Comparison of ENCODE assay signal across 8 cellular contexts in genomic region chr11:65354265-65355012, GRCh38. TPM values are rescaled to one million over a fixed set of nuclear protein-coding genes. Genes with fewer than 3 reads are reported as not detected.
DNase-seq lines count a peak whose midpoint lies in the region; ATAC-seq and TF ChIP-seq lines count a peak whose summit lies in the region.

Gene TIGD3 (plus strand): TSS chr11:65354751. CDS start chr11:65355809, 1,058 bp downstream.

- H3K9me3 Mint-ChIP-seq in endothelial cell (ENCODE audit: unreplicated experiment): no peaks in the 10 kb centered on the region

- peaks cover 20% of the 10 kb centered on the region for H3K36me3 Mint-ChIP-seq in endothelial cell (ENCODE audit: low read depth, unreplicated experiment)

- DNase-seq in Caki2 (ENCODE audit: low read depth) (peak; percentile 87), NT2/D1 (ENCODE audit: low read depth, low spot score) (peak; percentile 93), endothelial cell (ENCODE audit: low spot score) (peak; percentile 98), midbrain (lab: John Stamatoyannopoulos, UW) (peak; percentile 97)
- peak; percentile 97 for DNase-seq in activated CD8-positive, alpha-beta memory T cell treated with anti-CD3 and anti-CD28 coated beads, Interleukin-2, amount 50 U/mL, for 24 hours (ENCODE audit: extremely low read depth)
- DNase-seq in stimulated activated CD8-positive, alpha-beta memory T cell treated with anti-CD3 and anti-CD28 coated beads, Interleukin-15, amount 100 ng/mL, for 4 hours (ENCODE audit: low read depth in 2 of 2): peak; percentile 91 to 94

- peaks cover 34% of the 10 kb centered on the region for H3K27me3 ChIP-seq in HUES6 (ENCODE audit: control insufficient read depth, insufficient read depth, low read length)
- H3K27me3 ChIP-seq in NT2/D1 (ENCODE audit: insufficient read depth, insufficient read length): peaks cover 24% of the 10 kb centered on the region

- no peak within 1 kb of the TSS for H3K27ac ChIP-seq in HUES6 (ENCODE audit: low read depth, low read length)

- H3K36me3 ChIP-seq in HUES6 (ENCODE audit: control insufficient read depth, insufficient read depth, low read length): peaks cover 31% of the 10 kb centered on the region
- peaks cover 38% of the 10 kb centered on the region for H3K36me3 ChIP-seq in NT2/D1 (ENCODE audit: insufficient read depth, insufficient read length, low read length)

- H3K27ac Mint-ChIP-seq in endothelial cell (ENCODE audit: unreplicated experiment): peak within 1 kb of the TSS; percentile 55

- in situ Hi-C loops in Caki2 (cut with HindIII; ENCODE audit: low pct_unique_long_range_greater_than_20kb, low sequenced_read_pairs): no loop called here

- H3K4me3 ChIP-seq in HUES6 (ENCODE audit: low read depth, low read length) (peak within 1 kb of the TSS; percentile 78), NT2/D1 (ENCODE audit: insufficient read length, low read depth) (peak within 1 kb of the TSS; percentile 55)

- H3K4me1 Mint-ChIP-seq in endothelial cell (ENCODE audit: unreplicated experiment): peaks cover 20% of the 10 kb centered on the region

- ATAC-seq in GM21423 (IDR thresholded peaks at IDR 0.05; ENCODE audit: unreplicated experiment): peak; percentile 83

- H3K4me1 ChIP-seq in HUES6 (ENCODE audit: control insufficient read depth, insufficient read depth, low read length) (peaks cover 4% of the 10 kb centered on the region; the same call in 1 of the 2 replicates), NT2/D1 (ENCODE audit: insufficient read depth, insufficient read length) (peaks cover 18% of the 10 kb centered on the region)

- H3K4me3 Mint-ChIP-seq in endothelial cell (ENCODE audit: unreplicated experiment): peak within 1 kb of the TSS; percentile 87

- H3K9ac ChIP-seq in HUES6 (ENCODE audit: low read length) (peak within 1 kb of the TSS; percentile 13), NT2/D1 (ENCODE audit: insufficient read length, low read depth) (peak within 1 kb of the TSS; percentile 52)

- H3K9me3 ChIP-seq in HUES6 (ENCODE audit: control insufficient read depth, insufficient read depth, low read depth, low read length) (no peaks in the 10 kb centered on the region), NT2/D1 (ENCODE audit: insufficient read depth, low read length) (no peaks in the 10 kb centered on the region)

- H3K27me3 Mint-ChIP-seq in endothelial cell (ENCODE audit: unreplicated experiment): peaks cover 8% of the 10 kb centered on the region

- TF ChIP-seq CTCF in endothelial cell (IDR thresholded peaks at IDR 0.05; ENCODE audit: unreplicated experiment): no peak

RNA-seq across cellular contexts. Expression of gene TIGD3, which starts in this region (rescaled TPM):
- 0.23 and 1.5 TPM in 2 replicates for total RNA-seq in Caki2 (2014; rRNA removed; shearing (Covaris generic); ENCODE audit: low replicate concordance)
- total RNA-seq in endothelial cell (ENCODE audit: unreplicated experiment): 0.44 TPM

Comparison
In these comparisons a context has a peak if more than half of its experiments do, and no peak if none do; other contexts are left out.
1. Peak in DNase-seq in endothelial cell; RNA of the gene not detected or under 1 TPM.